Comparison of ENCODE assay signal across 1 cellular context in the genomic region with DNA sequence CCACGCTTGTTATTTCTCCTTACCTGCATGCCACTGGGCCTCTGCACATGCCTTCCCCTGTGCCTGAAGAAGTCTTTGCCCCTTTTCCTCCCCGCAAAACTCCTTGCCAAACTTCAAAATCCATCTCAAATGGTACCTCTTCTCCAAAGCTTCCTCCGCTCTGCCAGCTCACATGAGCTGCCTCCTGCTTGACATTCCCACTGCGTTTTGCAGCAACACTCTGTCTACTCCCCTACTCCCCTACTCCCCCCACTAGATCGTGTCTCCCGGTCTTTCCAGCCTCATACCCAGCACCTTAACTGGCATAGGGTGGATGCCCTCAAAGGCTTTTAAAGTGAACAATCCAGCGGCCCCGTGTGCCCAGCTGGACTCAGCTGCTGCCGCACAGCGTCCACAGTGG.
TF ChIP-seq lines count a peak whose summit lies in the region.

No MANE protein-coding gene starts in this region.

TF ChIP-seq in H1, 55 proteins besides CTCF, POLR2A, EP300 and RAD21:
- TF ChIP-seq ASH2L (IDR thresholded peaks at IDR 0.05; ENCODE audit: low read length) (no peak), JUND (IDR thresholded peaks at IDR 0.05; ENCODE audit: low read length) (no peak), GTF2F1 (IDR thresholded peaks at IDR 0.05; ENCODE audit: borderline replicate concordance, low read depth, low read length) (no peak), RXRA (IDR thresholded peaks at IDR 0.05; ENCODE audit: insufficient read depth, low read depth, low read length) (no peak), POLR2AphosphoS5 (IDR thresholded peaks at IDR 0.05; ENCODE audit: low read depth, low read length) (no peak), JUN (IDR thresholded peaks at IDR 0.05; ENCODE audit: low read depth, low read length) (no peak), MAFK (IDR thresholded peaks at IDR 0.05; ENCODE audit: low read depth, low read length) (no peak), ZNF274 (IDR thresholded peaks at IDR 0.05; ENCODE audit: borderline replicate concordance, extremely low read depth, low read length) (no peak), TAF7 (optimal IDR thresholded peaks at IDR 0.05; ENCODE audit: borderline replicate concordance, low read depth, low read length) (no peak), SIRT6 (IDR thresholded peaks at IDR 0.05; ENCODE audit: low read length) (no peak), SP4 (IDR thresholded peaks at IDR 0.05; ENCODE audit: low read length) (no peak)
- TF ChIP-seq, protein P1, sequence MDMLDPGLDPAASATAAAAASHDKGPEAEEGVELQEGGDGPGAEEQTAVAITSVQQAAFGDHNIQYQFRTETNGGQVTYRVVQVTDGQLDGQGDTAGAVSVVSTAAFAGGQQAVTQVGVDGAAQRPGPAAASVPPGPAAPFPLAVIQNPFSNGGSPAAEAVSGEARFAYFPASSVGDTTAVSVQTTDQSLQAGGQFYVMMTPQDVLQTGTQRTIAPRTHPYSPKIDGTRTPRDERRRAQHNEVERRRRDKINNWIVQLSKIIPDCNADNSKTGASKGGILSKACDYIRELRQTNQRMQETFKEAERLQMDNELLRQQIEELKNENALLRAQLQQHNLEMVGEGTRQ (IDR thresholded peaks at IDR 0.05; ENCODE audit: low read length), result no peak
- TF ChIP-seq, protein P2, sequence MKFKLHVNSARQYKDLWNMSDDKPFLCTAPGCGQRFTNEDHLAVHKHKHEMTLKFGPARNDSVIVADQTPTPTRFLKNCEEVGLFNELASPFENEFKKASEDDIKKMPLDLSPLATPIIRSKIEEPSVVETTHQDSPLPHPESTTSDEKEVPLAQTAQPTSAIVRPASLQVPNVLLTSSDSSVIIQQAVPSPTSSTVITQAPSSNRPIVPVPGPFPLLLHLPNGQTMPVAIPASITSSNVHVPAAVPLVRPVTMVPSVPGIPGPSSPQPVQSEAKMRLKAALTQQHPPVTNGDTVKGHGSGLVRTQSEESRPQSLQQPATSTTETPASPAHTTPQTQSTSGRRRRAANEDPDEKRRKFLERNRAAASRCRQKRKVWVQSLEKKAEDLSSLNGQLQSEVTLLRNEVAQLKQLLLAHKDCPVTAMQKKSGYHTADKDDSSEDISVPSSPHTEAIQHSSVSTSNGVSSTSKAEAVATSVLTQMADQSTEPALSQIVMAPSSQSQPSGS (IDR thresholded peaks at IDR 0.05; ENCODE audit: low read length), result no peak
- TF ChIP-seq, protein P3, sequence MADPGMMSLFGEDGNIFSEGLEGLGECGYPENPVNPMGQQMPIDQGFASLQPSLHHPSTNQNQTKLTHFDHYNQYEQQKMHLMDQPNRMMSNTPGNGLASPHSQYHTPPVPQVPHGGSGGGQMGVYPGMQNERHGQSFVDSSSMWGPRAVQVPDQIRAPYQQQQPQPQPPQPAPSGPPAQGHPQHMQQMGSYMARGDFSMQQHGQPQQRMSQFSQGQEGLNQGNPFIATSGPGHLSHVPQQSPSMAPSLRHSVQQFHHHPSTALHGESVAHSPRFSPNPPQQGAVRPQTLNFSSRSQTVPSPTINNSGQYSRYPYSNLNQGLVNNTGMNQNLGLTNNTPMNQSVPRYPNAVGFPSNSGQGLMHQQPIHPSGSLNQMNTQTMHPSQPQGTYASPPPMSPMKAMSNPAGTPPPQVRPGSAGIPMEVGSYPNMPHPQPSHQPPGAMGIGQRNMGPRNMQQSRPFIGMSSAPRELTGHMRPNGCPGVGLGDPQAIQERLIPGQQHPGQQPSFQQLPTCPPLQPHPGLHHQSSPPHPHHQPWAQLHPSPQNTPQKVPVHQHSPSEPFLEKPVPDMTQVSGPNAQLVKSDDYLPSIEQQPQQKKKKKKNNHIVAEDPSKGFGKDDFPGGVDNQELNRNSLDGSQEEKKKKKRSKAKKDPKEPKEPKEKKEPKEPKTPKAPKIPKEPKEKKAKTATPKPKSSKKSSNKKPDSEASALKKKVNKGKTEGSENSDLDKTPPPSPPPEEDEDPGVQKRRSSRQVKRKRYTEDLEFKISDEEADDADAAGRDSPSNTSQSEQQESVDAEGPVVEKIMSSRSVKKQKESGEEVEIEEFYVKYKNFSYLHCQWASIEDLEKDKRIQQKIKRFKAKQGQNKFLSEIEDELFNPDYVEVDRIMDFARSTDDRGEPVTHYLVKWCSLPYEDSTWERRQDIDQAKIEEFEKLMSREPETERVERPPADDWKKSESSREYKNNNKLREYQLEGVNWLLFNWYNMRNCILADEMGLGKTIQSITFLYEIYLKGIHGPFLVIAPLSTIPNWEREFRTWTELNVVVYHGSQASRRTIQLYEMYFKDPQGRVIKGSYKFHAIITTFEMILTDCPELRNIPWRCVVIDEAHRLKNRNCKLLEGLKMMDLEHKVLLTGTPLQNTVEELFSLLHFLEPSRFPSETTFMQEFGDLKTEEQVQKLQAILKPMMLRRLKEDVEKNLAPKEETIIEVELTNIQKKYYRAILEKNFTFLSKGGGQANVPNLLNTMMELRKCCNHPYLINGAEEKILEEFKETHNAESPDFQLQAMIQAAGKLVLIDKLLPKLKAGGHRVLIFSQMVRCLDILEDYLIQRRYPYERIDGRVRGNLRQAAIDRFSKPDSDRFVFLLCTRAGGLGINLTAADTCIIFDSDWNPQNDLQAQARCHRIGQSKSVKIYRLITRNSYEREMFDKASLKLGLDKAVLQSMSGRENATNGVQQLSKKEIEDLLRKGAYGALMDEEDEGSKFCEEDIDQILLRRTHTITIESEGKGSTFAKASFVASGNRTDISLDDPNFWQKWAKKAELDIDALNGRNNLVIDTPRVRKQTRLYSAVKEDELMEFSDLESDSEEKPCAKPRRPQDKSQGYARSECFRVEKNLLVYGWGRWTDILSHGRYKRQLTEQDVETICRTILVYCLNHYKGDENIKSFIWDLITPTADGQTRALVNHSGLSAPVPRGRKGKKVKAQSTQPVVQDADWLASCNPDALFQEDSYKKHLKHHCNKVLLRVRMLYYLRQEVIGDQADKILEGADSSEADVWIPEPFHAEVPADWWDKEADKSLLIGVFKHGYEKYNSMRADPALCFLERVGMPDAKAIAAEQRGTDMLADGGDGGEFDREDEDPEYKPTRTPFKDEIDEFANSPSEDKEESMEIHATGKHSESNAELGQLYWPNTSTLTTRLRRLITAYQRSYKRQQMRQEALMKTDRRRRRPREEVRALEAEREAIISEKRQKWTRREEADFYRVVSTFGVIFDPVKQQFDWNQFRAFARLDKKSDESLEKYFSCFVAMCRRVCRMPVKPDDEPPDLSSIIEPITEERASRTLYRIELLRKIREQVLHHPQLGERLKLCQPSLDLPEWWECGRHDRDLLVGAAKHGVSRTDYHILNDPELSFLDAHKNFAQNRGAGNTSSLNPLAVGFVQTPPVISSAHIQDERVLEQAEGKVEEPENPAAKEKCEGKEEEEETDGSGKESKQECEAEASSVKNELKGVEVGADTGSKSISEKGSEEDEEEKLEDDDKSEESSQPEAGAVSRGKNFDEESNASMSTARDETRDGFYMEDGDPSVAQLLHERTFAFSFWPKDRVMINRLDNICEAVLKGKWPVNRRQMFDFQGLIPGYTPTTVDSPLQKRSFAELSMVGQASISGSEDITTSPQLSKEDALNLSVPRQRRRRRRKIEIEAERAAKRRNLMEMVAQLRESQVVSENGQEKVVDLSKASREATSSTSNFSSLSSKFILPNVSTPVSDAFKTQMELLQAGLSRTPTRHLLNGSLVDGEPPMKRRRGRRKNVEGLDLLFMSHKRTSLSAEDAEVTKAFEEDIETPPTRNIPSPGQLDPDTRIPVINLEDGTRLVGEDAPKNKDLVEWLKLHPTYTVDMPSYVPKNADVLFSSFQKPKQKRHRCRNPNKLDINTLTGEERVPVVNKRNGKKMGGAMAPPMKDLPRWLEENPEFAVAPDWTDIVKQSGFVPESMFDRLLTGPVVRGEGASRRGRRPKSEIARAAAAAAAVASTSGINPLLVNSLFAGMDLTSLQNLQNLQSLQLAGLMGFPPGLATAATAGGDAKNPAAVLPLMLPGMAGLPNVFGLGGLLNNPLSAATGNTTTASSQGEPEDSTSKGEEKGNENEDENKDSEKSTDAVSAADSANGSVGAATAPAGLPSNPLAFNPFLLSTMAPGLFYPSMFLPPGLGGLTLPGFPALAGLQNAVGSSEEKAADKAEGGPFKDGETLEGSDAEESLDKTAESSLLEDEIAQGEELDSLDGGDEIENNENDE (IDR thresholded peaks at IDR 0.05; ENCODE audit: insufficient replicate concordance, low read length), result no peak
